ENCODE assay signal across 14 cellular contexts in genomic region chr1:185594786-185595410, GRCh38.
A peak's percentile ranks its signal among the peaks of the same experiment; 100 is the strongest.
DNase-seq lines count a peak whose midpoint lies in the region; ATAC-seq, FAIRE-seq and TF ChIP-seq lines count a peak whose summit lies in the region.
"Had no signal": no experiment of that assay in that cellular context is flagged by ENCODE, and none has a peak within 500 bp of the region (broad histone marks: within the 10 kb centered on the region; RNA-seq: fewer than 3 reads in every experiment).

No MANE protein-coding gene starts in this region.

- ATAC-seq in body of pancreas (peak; percentile 51), HG02610 (IDR thresholded peaks at IDR 0.05; ENCODE audit: unreplicated experiment) (no peak)
- ATAC-seq: activated CD8-positive, alpha-beta T cell treated with anti-CD3 and anti-CD28 coated beads for 36 hours had no signal

- BruUV-seq in A673 (replicated peaks; lab: Mats Ljungman, UMichigan), result no TSS peak

- DNase-seq in A673 (ENCODE audit: low spot score), result peak; percentile 57
- no peak for DNase-seq in body of pancreas
- DNase-seq in mesothelial cell of epicardium (ENCODE audit: low spot score in 2 of 2, unreplicated experiment in 2 of 2), result no peak
- no peak for DNase-seq in ovary
- DNase-seq in kidney glomerular epithelial cell (lab: John Stamatoyannopoulos, UW), result no peak
- DNase-seq: activated CD8-positive, alpha-beta T cell treated with anti-CD3 and anti-CD28 coated beads for 36 hours; AML-193; IMR-90; stimulated activated CD4-positive, alpha-beta T cell treated with anti-CD3 and anti-CD28 coated beads, Interleukin-12 subunit alpha, Interleukin-12 subunit beta, amount 100 ng/mL, for 4 hours had no signal

- CTCF ChIA-PET in A673 (lab: Charles Lee), result interaction anchor here (0.9 to 1.2 kb wide), 3 partner anchors 12 to 278 kb away, joined by 3 read pairs; partner anchors contain the start of gene IVNS1ABP

- H3K27me3 Mint-ChIP-seq in mesothelial cell of epicardium (ENCODE audit: low read depth), result no peaks in the 10 kb centered on the region
- H3K27me3 Mint-ChIP-seq: activated CD8-positive, alpha-beta T cell treated with anti-CD3 and anti-CD28 coated beads for 36 hours had no signal

- H3K27me3 ChIP-seq in A673 (replicated peaks; ENCODE audit: insufficient read depth, low read depth, low read length, poor library complexity), result no peaks in the 10 kb centered on the region
- H3K27me3 ChIP-seq in body of pancreas, result no peaks in the 10 kb centered on the region
- H3K27me3 ChIP-seq in ovary, result no peaks in the 10 kb centered on the region

- WGBS in body of pancreas, 2 donors, result 23 to 31% methylated on average over 3 of the region's 3 CpGs
- WGBS in ovary, 3 donors, result 16 to 35% (median 17%) methylated on average over 3 of the region's 3 CpGs

- TF ChIP-seq CTCF in A673 (conservative IDR thresholded peaks at IDR 0.05; ENCODE audit: low read depth, low read length) (no peak), body of pancreas (IDR thresholded peaks at IDR 0.05) (no peak), mesothelial cell of epicardium (IDR thresholded peaks at IDR 0.05; ENCODE audit: unreplicated experiment) (no peak), ovary (IDR thresholded peaks at IDR 0.05) (no peak)

- H3K27ac ChIP-seq in A673 (ENCODE audit: low read depth, low read length, poor library complexity, severe bottlenecking) (no peak overlapping the region), body of pancreas (peak overlapping the region in 3 of 4 donors; percentile 18 to 66 (median 54)), ovary (no peak overlapping the region)
- H3K27ac ChIP-seq: epithelial cell of prostate had no signal

- POLR2A ChIA-PET in A673 (lab: Charles Lee; ENCODE audit: low non-redundant PET), result no interaction called here

- H3K36me3 Mint-ChIP-seq in mesothelial cell of epicardium, result no peaks in the 10 kb centered on the region

- peaks cover 24% of the 10 kb centered on the region for H3K4me1 Mint-ChIP-seq in mesothelial cell of epicardium

- intact Hi-C loops in A673 (cut with micrococcal nuclease; ENCODE audit: unreplicated experiment) (no loop called here), body of pancreas (cut with DNase I) (no loop called here), ovary (cut with DNase I) (no loop called here)

- H3K27ac Mint-ChIP-seq in mesothelial cell of epicardium, result peak overlapping the region; percentile 81
- H3K27ac Mint-ChIP-seq: activated CD8-positive, alpha-beta T cell treated with anti-CD3 and anti-CD28 coated beads for 36 hours; activated T-helper 2 cell treated with anti-CD3 and anti-CD28 coated beads, Interferon-gamma antibody, Interleukin-2, Interleukin-4, amounts not matched to agents 10 μg/mL and 5 μg/mL and 100 μg/mL, durations not matched to agents 14 hours and 24 hours and 36 hours had no signal

- H3K9me3 ChIP-seq in A673 (ENCODE audit: low read depth, low read length, poor library complexity, severe bottlenecking) (no peaks in the 10 kb centered on the region), body of pancreas (no peaks in the 10 kb centered on the region), ovary (no peaks in the 10 kb centered on the region)

- H3K4me3 ChIP-seq in A673 (ENCODE audit: low read depth, low read length, poor library complexity, severe bottlenecking) (no peak overlapping the region), body of pancreas (no peak overlapping the region), ovary (no peak overlapping the region)

- H3K9me3 Mint-ChIP-seq in mesothelial cell of epicardium, result peaks cover 4% of the 10 kb centered on the region
- H3K9me3 Mint-ChIP-seq: activated CD8-positive, alpha-beta T cell treated with anti-CD3 and anti-CD28 coated beads for 36 hours had no signal

- no peak overlapping the region for H3K4me3 Mint-ChIP-seq in mesothelial cell of epicardium
- H3K4me3 Mint-ChIP-seq: activated CD8-positive, alpha-beta T cell treated with anti-CD3 and anti-CD28 coated beads for 36 hours had no signal

- no peak for TF ChIP-seq POLR2A in body of pancreas (IDR thresholded peaks at IDR 0.05)
- TF ChIP-seq POLR2A in ovary (IDR thresholded peaks at IDR 0.05), result no peak

- FAIRE-seq in G401.6 (lab: Jason Lieb, UNC), result peak; percentile 89
- FAIRE-seq: islet of Langerhans had no signal

- H3K4me1 ChIP-seq in A673 (ENCODE audit: insufficient read depth, low read length, poor library complexity, severe bottlenecking) (peaks cover 26% of the 10 kb centered on the region), body of pancreas (peaks cover 27% of the 10 kb centered on the region), ovary (ENCODE audit: insufficient read depth) (peaks cover 3% of the 10 kb centered on the region)

- H3K36me3 ChIP-seq in A673 (ENCODE audit: insufficient read depth, low read length, poor library complexity, severe bottlenecking) (no peaks in the 10 kb centered on the region), body of pancreas (replicated peaks in 1 of 2; ENCODE audit: insufficient read depth in 1 of 2, low read depth in 2 of 2) (no peaks in the 10 kb centered on the region), ovary (no peaks in the 10 kb centered on the region)

- TF ChIP-seq EP300 in ovary (IDR thresholded peaks at IDR 0.05), result no peak

Comparison
In these comparisons a context has a peak if more than half of its experiments do, and no peak if none do; other contexts are left out.
1. H3K27ac ChIP-seq: peak in body of pancreas (3 of 4); none in A673 (single experiment) and ovary (0 of 2).